ENCODE assay signal across 9 cellular contexts in the genomic region with DNA sequence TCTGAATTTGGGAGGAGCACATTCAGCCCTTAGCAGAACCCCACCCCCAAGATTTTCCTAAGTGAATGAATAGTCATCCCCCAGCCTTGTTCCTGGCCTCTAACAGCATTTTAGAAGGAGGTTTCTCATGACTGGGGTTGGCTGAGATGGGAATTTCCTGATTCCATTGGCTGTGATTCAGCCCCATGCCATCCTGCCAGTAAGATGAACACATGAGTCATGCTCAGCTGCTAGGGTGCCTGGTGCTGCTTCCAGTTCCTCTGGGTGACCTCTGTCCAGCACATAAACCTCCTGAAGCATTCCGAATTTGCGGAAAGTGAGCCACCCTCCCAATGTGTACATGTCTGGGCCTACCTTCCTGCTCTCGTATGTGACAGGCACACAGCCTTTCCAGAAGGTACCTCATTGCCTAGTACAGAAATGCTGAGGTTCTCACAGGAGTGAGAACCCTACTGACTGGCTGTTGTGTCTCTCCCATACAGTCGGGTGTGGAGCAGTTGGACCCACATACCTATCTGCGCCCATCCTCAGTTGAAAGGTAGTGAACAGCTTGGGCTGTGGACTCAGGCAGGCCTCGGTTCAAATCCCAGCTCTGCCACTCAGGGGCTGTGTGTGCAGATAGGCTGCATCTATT.
A peak's percentile ranks its signal among the peaks of the same experiment; 100 is the strongest.
DNase-seq lines count a peak whose midpoint lies in the region; ATAC-seq and TF ChIP-seq lines count a peak whose summit lies in the region.
"Had no signal": no experiment of that assay in that cellular context is flagged by ENCODE, and none has a peak within 500 bp of the region (broad histone marks: within the 10 kb centered on the region; RNA-seq: fewer than 3 reads in every experiment).

No MANE protein-coding gene starts in this region.

- H3K36me3 ChIP-seq in lung (ENCODE audit: control insufficient read depth in 2 of 2, insufficient read depth in 2 of 2, low read length in 2 of 2) (no peaks in the 10 kb centered on the region), MM.1S (replicated peaks; ENCODE audit: insufficient read depth, low read length) (no peaks in the 10 kb centered on the region)

- no peaks in the 10 kb centered on the region for H3K9me2 ChIP-seq in MM.1S (replicated peaks; ENCODE audit: insufficient read depth, low read length)

- H3K27ac ChIP-seq in lung (ENCODE audit: low read depth in 1 of 2, low read length in 1 of 2) (no peak overlapping the region), MM.1S (ENCODE audit: low read length) (no peak overlapping the region)

- H3K27me3 ChIP-seq in lung (ENCODE audit: control insufficient read depth, insufficient read depth) (no peaks in the 10 kb centered on the region), MM.1S (replicated peaks; ENCODE audit: insufficient read depth, low read length) (no peaks in the 10 kb centered on the region)

- no peak overlapping the region for H3K4me3 ChIP-seq in AG09309 (ENCODE audit: control insufficient read depth, low read depth, low read length)
- no peak overlapping the region for H3K4me3 ChIP-seq in lung
- H3K4me3 ChIP-seq in MM.1S (ENCODE audit: low read length): no peak overlapping the region

- 89 to 90% methylated on average over 6 of the region's 6 CpGs for WGBS in lung, 2 donors

- DNase-seq in AG09309 (ENCODE audit: low read depth): peak; percentile 84
- peak; percentile 18 for DNase-seq in NCI-H2196 treated with DMSO at 0.1 percent for 48 hours (lab: John Stamatoyannopoulos, UW; ENCODE audit: unreplicated experiment)
- DNase-seq in dedifferentiated amniotic fluid mesenchymal stem cell (ENCODE audit: extremely low spot score): peak; percentile 94
- DNase-seq in lung (ENCODE audit: low spot score): no peak
- no peak for DNase-seq in NOMO-1 treated with dmso at 0.1 percent for 144 hours (lab: John Stamatoyannopoulos, UW; ENCODE audit: unreplicated experiment)
- no peak for DNase-seq in left lobe of liver (ENCODE audit: low spot score)
- no peak for DNase-seq in sciatic nerve (ENCODE audit: low spot score)
- DNase-seq in MM.1S: no peak
- DNase-seq: activated CD8-positive, alpha-beta T cell treated with anti-CD3 and anti-CD28 coated beads, Interleukin-2, amount 10 ng/mL, durations not matched to agents 7 days and 5 days had no signal

- no peak overlapping the region for H2AFZ ChIP-seq in MM.1S (ENCODE audit: low read length)

- no peak overlapping the region for H3K4me2 ChIP-seq in MM.1S (ENCODE audit: low read depth, low read length)

- ATAC-seq in lung (ENCODE audit: insufficient read depth, low FRiP score): peak; percentile 45
- ATAC-seq in left lobe of liver: no peak
- ATAC-seq in sciatic nerve: no peak
- ATAC-seq: activated CD8-positive, alpha-beta T cell treated with anti-CD3 and anti-CD28 coated beads, Interleukin-2, amount 10 ng/mL, durations not matched to agents 7 days and 5 days had no signal

- H4K20me1 ChIP-seq in MM.1S (ENCODE audit: insufficient read depth, low read length): no peaks in the 10 kb centered on the region

- no peak overlapping the region for H3K9ac ChIP-seq in MM.1S (ENCODE audit: low read length)

- H3K9me3 ChIP-seq in lung (ENCODE audit: control insufficient read depth in 2 of 2, insufficient read depth in 1 of 2, low read length in 1 of 2): no peaks in the 10 kb centered on the region
- no peaks in the 10 kb centered on the region for H3K9me3 ChIP-seq in MM.1S (replicated peaks; ENCODE audit: insufficient read depth, low read length)

- intact Hi-C loops in sciatic nerve (cut with DNase I): no loop called here

- no peaks in the 10 kb centered on the region for H3F3A ChIP-seq in MM.1S (ENCODE audit: insufficient read depth, low read length)

- peaks cover 0 to 6% of the 10 kb centered on the region in 2 donors for H3K4me1 ChIP-seq in lung (ENCODE audit: control insufficient read depth in 2 of 2, insufficient read depth in 2 of 2, low read length in 2 of 2)
- H3K4me1 ChIP-seq in MM.1S (ENCODE audit: low read length): no peaks in the 10 kb centered on the region

- no peak for TF ChIP-seq CTCF in AG09309 (IDR thresholded peaks at IDR 0.05; ENCODE audit: control insufficient read depth, insufficient read depth, low read depth, low read length, missing control alignments)
- no peak for TF ChIP-seq CTCF in lung (IDR thresholded peaks at IDR 0.05; ENCODE audit: control extremely low read depth, extremely low read depth)
- TF ChIP-seq CTCF in MM.1S (IDR thresholded peaks at IDR 0.05; ENCODE audit: low read length): no peak

- no peaks in the 10 kb centered on the region for H3K79me2 ChIP-seq in MM.1S (ENCODE audit: low read length)

Comparison
In these comparisons a context has a peak if more than half of its experiments do, and no peak if none do; other contexts are left out.
1. DNase-seq: peak in AG09309 (single experiment), NCI-H2196 treated with DMSO at 0.1 percent for 48 hours (single experiment) and dedifferentiated amniotic fluid mesenchymal stem cell (single experiment); none in lung (single experiment), NOMO-1 treated with dmso at 0.1 percent for 144 hours (single experiment), left lobe of liver (single experiment), sciatic nerve (single experiment) and MM.1S (single experiment).